In genomic region chr2:62456721-62457539, GRCh38 we compare ENCODE assay signal across 8 cellular contexts. TPM values are rescaled to one million over a fixed set of nuclear protein-coding genes. Genes with fewer than 3 reads are reported as not detected.
A peak's percentile ranks its signal among the peaks of the same experiment; 100 is the strongest.
DNase-seq lines count a peak whose midpoint lies in the region; ATAC-seq and TF ChIP-seq lines count a peak whose summit lies in the region.

No MANE protein-coding gene starts in this region.

- H3K9ac ChIP-seq in SK-N-MC (ENCODE audit: insufficient read length): no peak overlapping the region

- no peaks in the 10 kb centered on the region for H3K9me3 Mint-ChIP-seq in activated naive CD4-positive, alpha-beta T cell treated with anti-CD3 and anti-CD28 coated beads, Interleukin-2, amount 50 U/mL, for 24 hours

- H3K36me3 ChIP-seq in SK-N-MC (ENCODE audit: insufficient read depth, low read length): no peaks in the 10 kb centered on the region
- H3K36me3 ChIP-seq in thoracic aorta: no peaks in the 10 kb centered on the region

- H3K27ac Mint-ChIP-seq in activated naive CD4-positive, alpha-beta T cell treated with anti-CD3 and anti-CD28 coated beads, Interleukin-2, amount 50 U/mL, for 24 hours: no peak overlapping the region

- no peaks in the 10 kb centered on the region for H3K4me1 Mint-ChIP-seq in activated naive CD4-positive, alpha-beta T cell treated with anti-CD3 and anti-CD28 coated beads, Interleukin-2, amount 50 U/mL, for 24 hours

- ATAC-seq in GM21723 (IDR thresholded peaks at IDR 0.05; ENCODE audit: unreplicated experiment) (peak; percentile 90), omental fat pad (ENCODE audit: low FRiP score) (peak; percentile 94), thoracic aorta (ENCODE audit: insufficient number of reproducible peaks, low FRiP score, low read depth) (no peak)

- H3K9me3 ChIP-seq in SK-N-MC (ENCODE audit: low read depth, low read length) (no peaks in the 10 kb centered on the region), thoracic aorta (no peaks in the 10 kb centered on the region)

- peaks cover 4% of the 10 kb centered on the region for H3K27me3 Mint-ChIP-seq in activated naive CD4-positive, alpha-beta T cell treated with anti-CD3 and anti-CD28 coated beads, Interleukin-2, amount 50 U/mL, for 24 hours

- H3K4me3 Mint-ChIP-seq in activated naive CD4-positive, alpha-beta T cell treated with anti-CD3 and anti-CD28 coated beads, Interleukin-2, amount 50 U/mL, for 24 hours: peak overlapping the region; percentile 52

- peak overlapping the region; percentile 34 for H3K4me3 ChIP-seq in Jurkat, Clone E6-1 (ENCODE audit: low read length)
- peak overlapping the region; percentile 75 for H3K4me3 ChIP-seq in SK-N-MC
- peak overlapping the region; percentile 91 for H3K4me3 ChIP-seq in thoracic aorta

- H3K27ac ChIP-seq in SK-N-MC (no peak overlapping the region), thoracic aorta (peak overlapping the region in 1 of 2 donors; percentile 7)

- H3K27me3 ChIP-seq in thoracic aorta (replicated peaks; ENCODE audit: insufficient read depth): no peaks in the 10 kb centered on the region

- H3K4me1 ChIP-seq in thoracic aorta (ENCODE audit: control insufficient read depth in 1 of 2, low read depth in 2 of 2): peaks cover 0 to 9% of the 10 kb centered on the region in 2 donors

- TF ChIP-seq CTCF in omental fat pad (IDR thresholded peaks at IDR 0.05) (peak in 2 of 3 donors; percentile 94 to 97), thoracic aorta (IDR thresholded peaks at IDR 0.05) (peak; percentile 99)

- DNase-seq in ELR (ENCODE audit: low read depth) (peak; percentile 88), SK-N-MC (ENCODE audit: low read depth, low spot score) (no peak), glomerular visceral epithelial cell (ENCODE audit: extremely low spot score) (peak; percentile 74), omental fat pad (ENCODE audit: low spot score) (peak; percentile 60), thoracic aorta (ENCODE audit: low spot score) (peak; percentile 16)
- peak; percentile 4 for DNase-seq in Jurkat, Clone E6-1 (ENCODE audit: low read depth, low spot score)

- no peaks in the 10 kb centered on the region for H3K36me3 Mint-ChIP-seq in activated naive CD4-positive, alpha-beta T cell treated with anti-CD3 and anti-CD28 coated beads, Interleukin-2, amount 50 U/mL, for 24 hours

RNA-seq across cellular contexts. Expression of gene TMEM17, which starts 49.1 kb away (rescaled TPM):
- polyA plus RNA-seq in Jurkat, Clone E6-1 (2012; ENCODE audit: insufficient read depth, insufficient read length): 1.8 TPM
- total RNA-seq in omental fat pad (1 to 10 TPM in 3 of 4 donors, under 1 TPM in 1; 0.95 to 1.5 (median 1.2) TPM), thoracic aorta (1 to 10 TPM in 1 of 2 donors, under 1 TPM in 1; 0.42 to 2.7 TPM)

Comparison
In these comparisons a context has a peak if more than half of its experiments do, and no peak if none do; other contexts are left out.
1. H3K4me3 ChIP-seq: peak in every context shown above with its lines; median percentile 91 in thoracic aorta; 75 in SK-N-MC; 34 in Jurkat, Clone E6-1.